Comparison of ENCODE assay signal across 16 cellular contexts in genomic region chr19:36149673-36150406, GRCh38. TPM values are rescaled to one million over a fixed set of nuclear protein-coding genes. Genes with fewer than 3 reads are reported as not detected.
DNase-seq lines count a peak whose midpoint lies in the region; ATAC-seq and TF ChIP-seq lines count a peak whose summit lies in the region.
"Had no signal": no experiment of that assay in that cellular context is flagged by ENCODE, and none has a peak within 500 bp of the region (broad histone marks: within the 10 kb centered on the region; RNA-seq: fewer than 3 reads in every experiment).

No MANE protein-coding gene starts in this region.

- ATAC-seq in Right ventricle myocardium inferior: peak; percentile 4
- no peak for ATAC-seq in left cardiac atrium
- ATAC-seq in GM19452 (IDR thresholded peaks at IDR 0.05; ENCODE audit: unreplicated experiment): no peak
- ATAC-seq: activated CD8-positive, alpha-beta memory T cell treated with anti-CD3 and anti-CD28 coated beads, Interleukin-2, amount 10 ng/mL, durations not matched to agents 7 days and 5 days; pancreas had no signal

- H3K4me3 ChIP-seq in esophagus squamous epithelium (no peak overlapping the region), suprapubic skin (no peak overlapping the region), uterus (no peak overlapping the region)
- H3K4me3 ChIP-seq: mucosa of descending colon, pancreas had no signal

- TF ChIP-seq EP300 in suprapubic skin (IDR thresholded peaks at IDR 0.05): no peak

- H3K27ac ChIP-seq in esophagus squamous epithelium (peak overlapping the region; percentile 87 to 98 (median 92)), suprapubic skin (peak overlapping the region; percentile 93), uterus (no peak overlapping the region)
- H3K27ac ChIP-seq: pancreas, WERI-Rb-1 had no signal

- TF ChIP-seq POLR2A in esophagus squamous epithelium (IDR thresholded peaks at IDR 0.05) (no peak), suprapubic skin (IDR thresholded peaks at IDR 0.05) (no peak), uterus (IDR thresholded peaks at IDR 0.05) (no peak)

- DNase-seq in Right ventricle myocardium inferior (ENCODE audit: missing footprints): no peak
- DNase-seq in left cardiac atrium: no peak
- DNase-seq in esophagus squamous epithelium (lab: John Stamatoyannopoulos, UW): no peak
- peak; percentile 84 to 85 for DNase-seq in suprapubic skin (ENCODE audit: low spot score in 2 of 2)
- DNase-seq in uterus: no peak
- DNase-seq: ACHN; activated CD8-positive, alpha-beta memory T cell treated with anti-CD3 and anti-CD28 coated beads, Interleukin-2, amount 10 ng/mL, durations not matched to agents 7 days and 5 days; cerebellar nuclear complex; COR-L47; SK-N-SH; WERI-Rb-1 had no signal

- intact Hi-C loops in Right ventricle myocardium inferior (cut with DNase I) (no loop called here), left cardiac atrium (cut with DNase I) (no loop called here), esophagus squamous epithelium (cut with DNase I) (no loop called here), uterus (cut with DNase I; ENCODE audit: low total_unique reads) (no loop called here)

- H3K27me3 ChIP-seq in esophagus squamous epithelium: no peaks in the 10 kb centered on the region
- no peaks in the 10 kb centered on the region for H3K27me3 ChIP-seq in suprapubic skin
- H3K27me3 ChIP-seq in uterus: no peaks in the 10 kb centered on the region
- H3K27me3 ChIP-seq: pancreas had no signal

- peaks cover 25 to 76% (median 49%) of the 10 kb centered on the region in 3 donors for H3K36me3 ChIP-seq in esophagus squamous epithelium
- H3K36me3 ChIP-seq in suprapubic skin: peaks cover 58% of the 10 kb centered on the region
- no peaks in the 10 kb centered on the region for H3K36me3 ChIP-seq in uterus

- H3K4me1 ChIP-seq in esophagus squamous epithelium (peaks cover 11 to 64% (median 29%) of the 10 kb centered on the region in 3 donors), suprapubic skin (peaks cover 40% of the 10 kb centered on the region), uterus (peaks cover 0 to 5% of the 10 kb centered on the region in 2 donors)
- H3K4me1 ChIP-seq: pancreas had no signal

- 29 to 41% methylated on average over 4 to 11 of the region's 13 CpGs for WGBS in esophagus squamous epithelium, 2 donors
- WGBS in suprapubic skin: 39% methylated on average over 11 of the region's 13 CpGs

- TF ChIP-seq CTCF in esophagus squamous epithelium (IDR thresholded peaks at IDR 0.05) (no peak), suprapubic skin (IDR thresholded peaks at IDR 0.05) (no peak), uterus (IDR thresholded peaks at IDR 0.05) (no peak)

- H3K9me3 ChIP-seq in esophagus squamous epithelium: no peaks in the 10 kb centered on the region
- H3K9me3 ChIP-seq in suprapubic skin: no peaks in the 10 kb centered on the region
- H3K9me3 ChIP-seq in uterus: no peaks in the 10 kb centered on the region
- H3K9me3 ChIP-seq: mucosa of descending colon, pancreas, SK-N-SH had no signal

RNA-seq across cellular contexts. Expression of gene COX7A1, which starts 2.4 kb away (rescaled TPM):
- 3,337 TPM for total RNA-seq in Right ventricle myocardium inferior
- 1,000 to 10,000 TPM; 1,384 to 1,769 TPM for total RNA-seq in left cardiac atrium
- 10 to 100 TPM in 1 of 4 donors, 1 to 10 TPM in 3; 2.0 to 15.8 (median 3.1) TPM for total RNA-seq in esophagus squamous epithelium
- 10 to 100 TPM in 2 of 4 donors, 1 to 10 TPM in 2; 5.6 to 17.1 (median 11.4) TPM for total RNA-seq in suprapubic skin
- 100 to 1,000 TPM in 2 of 4 donors, 10 to 100 TPM in 1, 1 to 10 TPM in 1; 4.7 to 235 (median 65.2) TPM for total RNA-seq in uterus
- total RNA-seq: activated CD8-positive, alpha-beta memory T cell treated with anti-CD3 and anti-CD28 coated beads, Interleukin-2, amount 10 ng/mL, durations not matched to agents 7 days and 5 days; M059J had no signal

RNA-seq across cellular contexts. Expression of gene CAPNS1, which starts 10.0 kb away (rescaled TPM):
- total RNA-seq in Right ventricle myocardium inferior (854 TPM), left cardiac atrium (100 to 1,000 TPM; 614 TPM), esophagus squamous epithelium (100 to 1,000 TPM; 211 to 284 (median 266) TPM), suprapubic skin (10 to 100 TPM; 60.2 to 95.5 (median 79.2) TPM), uterus (100 to 1,000 TPM; 134 to 511 (median 179) TPM)

RNA-seq across cellular contexts. Expression of gene TBCB, which starts 34.6 kb away (rescaled TPM):
- total RNA-seq in Right ventricle myocardium inferior: 114 TPM
- total RNA-seq in left cardiac atrium: 10 to 100 TPM; 81.2 to 85.0 TPM
- total RNA-seq in esophagus squamous epithelium: 100 to 1,000 TPM in 3 of 4 donors, 10 to 100 TPM in 1; 97.9 to 157 (median 117) TPM
- total RNA-seq in suprapubic skin: 100 to 1,000 TPM in 1 of 4 donors, 10 to 100 TPM in 3; 63.2 to 117 (median 90.5) TPM
- total RNA-seq in uterus: 100 to 1,000 TPM; 118 to 196 (median 154) TPM

RNA-seq across cellular contexts. Expression of gene POLR2I, which starts 35.2 kb away (rescaled TPM):
- total RNA-seq in Right ventricle myocardium inferior: 145 TPM
- 100 to 1,000 TPM in 1 of 2 donors, 10 to 100 TPM in 1; 92.6 to 104 TPM for total RNA-seq in left cardiac atrium
- total RNA-seq in esophagus squamous epithelium: 10 to 100 TPM; 41.7 to 58.0 (median 47.6) TPM
- 10 to 100 TPM; 21.8 to 57.5 (median 31.3) TPM for total RNA-seq in suprapubic skin
- total RNA-seq in uterus: 10 to 100 TPM in 3 of 4 donors, 1 to 10 TPM in 1; 8.2 to 69.8 (median 25.2) TPM

RNA-seq across cellular contexts. Expression of gene OVOL3, which starts 38.9 kb away (rescaled TPM):
- total RNA-seq in Right ventricle myocardium inferior (not detected), left cardiac atrium (not detected), esophagus squamous epithelium (not detected), suprapubic skin (not detected), uterus (not detected)
- total RNA-seq: activated CD8-positive, alpha-beta memory T cell treated with anti-CD3 and anti-CD28 coated beads, Interleukin-2, amount 10 ng/mL, durations not matched to agents 7 days and 5 days; mucosa of descending colon; pancreas; urinary bladder had no signal

Comparison
In these comparisons a context has a peak if more than half of its experiments do, and no peak if none do; other contexts are left out.
1. DNase-seq: peak in suprapubic skin (2 of 2); none in Right ventricle myocardium inferior (single experiment), left cardiac atrium (single experiment), esophagus squamous epithelium (single experiment) and uterus (0 of 2).
2. H3K27ac ChIP-seq: peak in esophagus squamous epithelium (4 of 4) and suprapubic skin (single experiment); none in uterus (0 of 2).
3. RNA of gene COX7A1, which starts 2.4 kb away (total RNA-seq): 3,337 TPM in Right ventricle myocardium inferior (single experiment) and 1,384 to 1,769 TPM in left cardiac atrium; 4.7 to 235 TPM in uterus, 5.6 to 17.1 TPM in suprapubic skin and 2.0 to 15.8 TPM in esophagus squamous epithelium; every median in the first group is over 4 times any median in the second.